6 cellular contexts compared by ENCODE assay signal in genomic region chr5:116545465-116545864, GRCh38. TPM values are rescaled to one million over a fixed set of nuclear protein-coding genes. Genes with fewer than 3 reads are reported as not detected.
"Had no signal": no experiment of that assay in that cellular context is flagged by ENCODE, and none has a peak within 500 bp of the region (broad histone marks: within the 10 kb centered on the region; RNA-seq: fewer than 3 reads in every experiment).

No MANE protein-coding gene starts in this region.

RNA-seq across cellular contexts. Expression of gene SEMA6A, which starts 29.2 kb away (rescaled TPM):
- total RNA-seq: activated CD4-positive, alpha-beta memory T cell treated with anti-CD3 and anti-CD28 coated beads for 36 hours; activated CD4-positive, alpha-beta T cell treated with anti-CD3 and anti-CD28 coated beads for 36 hours; activated CD8-positive, alpha-beta memory T cell treated with anti-CD3 and anti-CD28 coated beads for 36 hours; activated CD8-positive, alpha-beta T cell treated with anti-CD3 and anti-CD28 coated beads, Interleukin-2, amount 10 ng/mL, durations not matched to agents 7 days and 5 days; activated naive CD8-positive, alpha-beta T cell treated with anti-CD3 and anti-CD28 coated beads for 36 hours; activated T-helper 2 cell treated with anti-CD3 and anti-CD28 coated beads, Interferon-gamma antibody, Interleukin-2, Interleukin-4, amounts not matched to agents 10 μg/mL and 5 μg/mL and 100 μg/mL, durations not matched to agents 14 hours and 24 hours and 36 hours had no signal
